Comparison of ENCODE assay signal across 8 cellular contexts in genomic region chr13:20127563-20128458, GRCh38. TPM values are rescaled to one million over a fixed set of nuclear protein-coding genes. Genes with fewer than 3 reads are reported as not detected.
DNase-seq lines count a peak whose midpoint lies in the region; ATAC-seq and TF ChIP-seq lines count a peak whose summit lies in the region.

No MANE protein-coding gene starts in this region.

- H3K36me3 ChIP-seq in HUES6 (ENCODE audit: control insufficient read depth, insufficient read depth, low read length): no peaks in the 10 kb centered on the region

- H3K4me3 Mint-ChIP-seq in dendritic cell treated with granulocyte-macrophage colony-stimulating factor and Interleukin-4, amounts not matched to agents 40 ng/mL and 50 ng/mL, for 4 days: peak overlapping the region; percentile 78

- H3K27ac ChIP-seq in HUES6 (ENCODE audit: low read depth, low read length): no peak overlapping the region
- peak overlapping the region; percentile 93 for H3K27ac ChIP-seq in VCaP

- peak; percentile 67 for TF ChIP-seq CTCF in VCaP (conservative IDR thresholded peaks at IDR 0.05)

- peak overlapping the region; percentile 84 for H3K4me3 ChIP-seq in HUES6 (ENCODE audit: low read depth, low read length)

- intact Hi-C loops in dendritic cell treated with granulocyte-macrophage colony-stimulating factor and Interleukin-4, amounts not matched to agents 40 ng/mL and 50 ng/mL, for 4 days (cut with micrococcal nuclease): loop anchor here (1.0 to 5.0 kb wide), 4 partner anchors 9 to 51 kb away; partner anchors contain the start of gene GJA3
- intact Hi-C loops in left colon (cut with DNase I, micrococcal nuclease): no loop called here

- peak overlapping the region; percentile 80 for H3K9ac ChIP-seq in HUES6 (ENCODE audit: low read length)

- H3K4me1 ChIP-seq in HUES6 (ENCODE audit: control insufficient read depth, insufficient read depth, low read length): peaks cover 9% of the 10 kb centered on the region; the same call in 1 of the 2 replicates

- H3K27ac Mint-ChIP-seq in dendritic cell treated with granulocyte-macrophage colony-stimulating factor and Interleukin-4, amounts not matched to agents 40 ng/mL and 50 ng/mL, for 4 days: peak overlapping the region; percentile 68

- no peaks in the 10 kb centered on the region for H3K9me3 ChIP-seq in HUES6 (ENCODE audit: control insufficient read depth, insufficient read depth, low read depth, low read length)

- H3K27me3 ChIP-seq in HUES6 (ENCODE audit: control insufficient read depth, insufficient read depth, low read length): peaks cover 45% of the 10 kb centered on the region

- peaks cover 11% of the 10 kb centered on the region for H3K4me1 Mint-ChIP-seq in dendritic cell treated with granulocyte-macrophage colony-stimulating factor and Interleukin-4, amounts not matched to agents 40 ng/mL and 50 ng/mL, for 4 days (ENCODE audit: low read depth)

- peaks cover 19% of the 10 kb centered on the region for H3K27me3 Mint-ChIP-seq in dendritic cell treated with granulocyte-macrophage colony-stimulating factor and Interleukin-4, amounts not matched to agents 40 ng/mL and 50 ng/mL, for 4 days

- ATAC-seq in GM19395 (IDR thresholded peaks at IDR 0.05; ENCODE audit: unreplicated experiment) (peak; percentile 69), left colon (peak; percentile 85)

- no peaks in the 10 kb centered on the region for H3K36me3 Mint-ChIP-seq in dendritic cell treated with granulocyte-macrophage colony-stimulating factor and Interleukin-4, amounts not matched to agents 40 ng/mL and 50 ng/mL, for 4 days (ENCODE audit: low read depth)

- no peaks in the 10 kb centered on the region for H3K9me3 Mint-ChIP-seq in dendritic cell treated with granulocyte-macrophage colony-stimulating factor and Interleukin-4, amounts not matched to agents 40 ng/mL and 50 ng/mL, for 4 days

- DNase-seq in C1 segment of cervical spinal cord (lab: John Stamatoyannopoulos, UW) (peak in 11 of 14 donors; percentile 11 to 76 (median 52)), left colon (peak; percentile 65 to 78), NCI-H2107 (lab: John Stamatoyannopoulos, UW) (no peak)
- peak; percentile 56 for DNase-seq in stimulated activated CD4-positive, alpha-beta T cell treated with anti-CD3 and anti-CD28 coated beads, Interleukin-15, amount 100 ng/mL, for 24 hours

RNA-seq across cellular contexts. Expression of gene GJA3, which starts 33.0 kb away (rescaled TPM):
- not detected for total RNA-seq in left colon
